12 cellular contexts compared by ENCODE assay signal in the genomic region with DNA sequence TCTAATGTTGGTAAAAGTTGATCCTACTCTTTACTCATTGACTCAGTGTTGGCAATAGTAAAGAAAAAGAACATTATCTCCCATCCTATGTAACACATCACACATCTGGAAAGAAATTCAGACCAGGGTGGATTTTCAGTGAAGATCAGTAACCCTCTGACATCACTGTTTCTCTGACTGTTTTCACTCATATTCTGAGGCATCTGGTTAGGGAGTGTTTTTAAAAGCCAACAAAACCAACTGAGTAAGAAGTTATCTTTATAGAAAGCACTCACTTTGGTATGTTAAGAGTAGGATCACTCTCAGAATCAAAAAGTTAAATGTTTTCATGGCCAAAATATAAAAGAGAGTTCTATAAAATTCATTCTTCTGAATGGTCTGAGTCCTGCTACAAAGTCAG.
"Had no signal": no experiment of that assay in that cellular context is flagged by ENCODE, and none has a peak within 500 bp of the region (broad histone marks: within the 10 kb centered on the region; RNA-seq: fewer than 3 reads in every experiment).

No MANE protein-coding gene starts in this region.

- H3K9me3 Mint-ChIP-seq: activated B cell treated with CpG ODN at 0.5 μM for 24 hours; activated CD4-positive, alpha-beta T cell treated with anti-CD3 and anti-CD28 coated beads, Interleukin-2, amount 10 ng/mL, durations not matched to agents 7 days and 5 days; stimulated activated naive B cell treated with anti-CD40 and anti-IgM and Interleukin-4, amounts not matched to agents 10 μg/mL and 1 μg/mL and 100 μg/mL, for 72 hours; T-helper 1 cell treated with Interleukin-12 subunit alpha and Interleukin-12 subunit beta and Interleukin-4 antibody, amounts not matched to agents 30 μg/mL and 1 μg/mL, for 36 hours had no signal

- H3K4me3 Mint-ChIP-seq: activated B cell treated with CpG ODN at 0.5 μM for 24 hours; activated CD4-positive, alpha-beta T cell treated with anti-CD3 and anti-CD28 coated beads, Interleukin-2, amount 10 ng/mL, durations not matched to agents 7 days and 5 days; activated naive CD8-positive, alpha-beta T cell; stimulated activated naive B cell treated with anti-CD40 and anti-IgM and Interleukin-4, amounts not matched to agents 10 μg/mL and 1 μg/mL and 100 μg/mL, for 72 hours; T-helper 1 cell treated with Interleukin-12 subunit alpha and Interleukin-12 subunit beta and Interleukin-4 antibody, amounts not matched to agents 30 μg/mL and 1 μg/mL, for 36 hours had no signal

- H3K36me3 Mint-ChIP-seq: activated naive CD8-positive, alpha-beta T cell; stimulated activated naive B cell treated with anti-CD40 and anti-IgM and Interleukin-4, amounts not matched to agents 10 μg/mL and 1 μg/mL and 100 μg/mL, for 72 hours had no signal

- H3K27me3 Mint-ChIP-seq: activated B cell treated with CpG ODN at 0.5 μM for 24 hours; activated CD4-positive, alpha-beta T cell treated with anti-CD3 and anti-CD28 coated beads, Interleukin-2, amount 10 ng/mL, durations not matched to agents 7 days and 5 days; stimulated activated naive B cell treated with anti-CD40 and anti-IgM and Interleukin-4, amounts not matched to agents 10 μg/mL and 1 μg/mL and 100 μg/mL, for 72 hours had no signal

- ATAC-seq: stimulated activated naive B cell treated with anti-CD40 and anti-IgM and Interleukin-4, amounts not matched to agents 10 μg/mL and 1 μg/mL and 100 μg/mL, for 72 hours had no signal

- H3K27ac ChIP-seq: right atrium auricular region had no signal

- H3K9me3 ChIP-seq: right atrium auricular region had no signal

- H3K4me1 Mint-ChIP-seq: activated B cell treated with CpG ODN at 0.5 μM for 24 hours; activated CD4-positive, alpha-beta T cell treated with anti-CD3 and anti-CD28 coated beads, Interleukin-2, amount 10 ng/mL, durations not matched to agents 7 days and 5 days; stimulated activated naive B cell treated with anti-CD40 and anti-IgM and Interleukin-4, amounts not matched to agents 10 μg/mL and 1 μg/mL and 100 μg/mL, for 72 hours had no signal

- H3K27ac Mint-ChIP-seq: activated B cell treated with CpG ODN at 0.5 μM for 24 hours; activated CD4-positive, alpha-beta T cell treated with anti-CD3 and anti-CD28 coated beads, Interleukin-2, amount 10 ng/mL, durations not matched to agents 7 days and 5 days; activated naive CD8-positive, alpha-beta T cell; stimulated activated naive B cell treated with anti-CD40 and anti-IgM and Interleukin-4, amounts not matched to agents 10 μg/mL and 1 μg/mL and 100 μg/mL, for 72 hours; T-helper 1 cell treated with Interleukin-12 subunit alpha and Interleukin-12 subunit beta and Interleukin-4 antibody, amounts not matched to agents 30 μg/mL and 1 μg/mL, for 36 hours had no signal

- DNase-seq: activated B cell treated with CpG ODN at 0.5 μM for 24 hours; activated CD4-positive, alpha-beta T cell treated with anti-CD3 and anti-CD28 coated beads, Interleukin-2, amount 10 ng/mL, durations not matched to agents 7 days and 5 days; activated gamma-delta T cell; activated T-cell treated with anti-CD3 and anti-CD28 coated beads, Interleukin-2, amount 50 U/mL, for 1 hour; hippocampal formation; posterior cingulate gyrus; small intestine; stimulated activated naive B cell treated with anti-CD40 and anti-IgM and Interleukin-4, amounts not matched to agents 10 μg/mL and 1 μg/mL and 100 μg/mL, for 72 hours; trophoblast cell had no signal

- H3K27me3 ChIP-seq: right atrium auricular region had no signal

- H3K4me3 ChIP-seq: right atrium auricular region had no signal
